9 cellular contexts compared by ENCODE assay signal in the genomic region with DNA sequence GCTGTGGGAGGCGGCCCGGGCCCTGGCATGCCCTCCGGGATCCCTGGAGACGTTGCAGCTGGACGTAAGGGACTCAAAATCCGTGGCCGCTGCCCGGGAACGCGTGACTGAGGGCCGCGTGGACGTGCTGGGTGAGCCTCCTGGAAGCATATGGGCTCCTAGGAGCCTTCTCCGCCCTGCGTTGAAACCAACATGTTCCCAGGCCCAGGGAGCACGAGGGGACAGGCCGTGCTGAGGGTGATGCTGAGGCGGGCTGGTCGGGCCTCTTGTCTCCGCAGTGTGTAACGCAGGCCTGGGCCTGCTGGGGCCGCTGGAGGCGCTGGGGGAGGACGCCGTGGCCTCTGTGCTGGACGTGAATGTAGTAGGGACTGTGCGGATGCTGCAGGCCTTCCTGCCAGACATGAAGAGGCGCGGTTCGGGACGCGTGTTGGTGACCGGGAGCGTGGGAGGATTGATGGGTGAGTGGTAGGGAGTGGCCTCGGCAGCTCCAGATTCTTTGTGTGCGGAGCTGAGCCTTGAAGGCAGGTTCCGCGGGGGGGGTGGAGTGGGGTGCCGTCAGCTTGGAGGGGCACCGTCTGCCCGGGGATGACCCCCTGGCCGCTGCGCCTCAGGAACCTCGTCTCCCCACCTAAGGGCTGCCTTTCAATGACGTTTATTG. TPM values are rescaled to one million over a fixed set of nuclear protein-coding genes. Genes with fewer than 3 reads are reported as not detected.
A peak's percentile ranks its signal among the peaks of the same experiment; 100 is the strongest.
DNase-seq lines count a peak whose midpoint lies in the region; ATAC-seq and TF ChIP-seq lines count a peak whose summit lies in the region.
"Had no signal": no experiment of that assay in that cellular context is flagged by ENCODE, and none has a peak within 500 bp of the region (broad histone marks: within the 10 kb centered on the region; RNA-seq: fewer than 3 reads in every experiment).

No MANE protein-coding gene starts in this region.

- H3K27me3 ChIP-seq in prostate gland (replicated peaks; ENCODE audit: insufficient read depth): no peaks in the 10 kb centered on the region

- in situ Hi-C loops in G401 (cut with HindIII; ENCODE audit: low sequenced_read_pairs): no loop called here

- no peaks in the 10 kb centered on the region for H3K27me3 Mint-ChIP-seq in naive thymus-derived CD8-positive, alpha-beta T cell

- peaks cover 14 to 60% (median 41%) of the 10 kb centered on the region in 4 donors for H3K4me1 Mint-ChIP-seq in naive thymus-derived CD8-positive, alpha-beta T cell

- H3K27ac ChIP-seq in prostate gland: no peak overlapping the region

- ATAC-seq in naive thymus-derived CD8-positive, alpha-beta T cell: no peak

- 60% methylated on average over 44 of the region's 45 CpGs for WGBS in prostate gland

- H3K4me3 Mint-ChIP-seq in naive thymus-derived CD8-positive, alpha-beta T cell: peak overlapping the region; percentile 77 to 95 (median 90)

- peaks cover 5% of the 10 kb centered on the region for H3K4me1 ChIP-seq in prostate gland (replicated peaks)

- no peak for TF ChIP-seq CTCF in AG09309 (IDR thresholded peaks at IDR 0.05; ENCODE audit: control insufficient read depth, insufficient read depth, low read depth, low read length, missing control alignments)
- peak; percentile 46 for TF ChIP-seq CTCF in cardiac fibroblast (IDR thresholded peaks at IDR 0.05; ENCODE audit: low read depth, low read length)
- TF ChIP-seq CTCF in prostate gland (IDR thresholded peaks at IDR 0.05): peak in 1 of 4 experiments; percentile 23

- H3K36me3 ChIP-seq in prostate gland: no peaks in the 10 kb centered on the region

- peak overlapping the region in 9 of 10 donors; percentile 66 to 96 (median 93) for H3K27ac Mint-ChIP-seq in naive thymus-derived CD8-positive, alpha-beta T cell

- no peak for TF ChIP-seq POLR2A in prostate gland (IDR thresholded peaks at IDR 0.05)

- DNase-seq in AG09309 (ENCODE audit: low read depth): no peak
- DNase-seq in HPDE6-E6E7 (ENCODE audit: extremely low spot score): peak; percentile 72
- peak; percentile 65 to 69 for DNase-seq in cardiac fibroblast (ENCODE audit: low read depth in 2 of 2)
- DNase-seq in naive thymus-derived CD8-positive, alpha-beta T cell: no peak
- no peak for DNase-seq in G401 (ENCODE audit: low spot score)
- DNase-seq in OCI-M1 (lab: John Stamatoyannopoulos, UW): no peak
- DNase-seq in prostate gland (ENCODE audit: low spot score): no peak
- no peak for DNase-seq in NCI-H1105 treated with DMSO at 0.1 percent for 48 hours (lab: John Stamatoyannopoulos, UW)
- DNase-seq: retina had no signal

- H3K9me3 Mint-ChIP-seq in naive thymus-derived CD8-positive, alpha-beta T cell: no peaks in the 10 kb centered on the region

- H3K9me3 ChIP-seq in prostate gland: no peaks in the 10 kb centered on the region

- peak overlapping the region; percentile 97 for H3K4me3 ChIP-seq in AG09309 (ENCODE audit: control insufficient read depth, low read depth, low read length)
- peak overlapping the region; percentile 84 to 86 for H3K4me3 ChIP-seq in cardiac fibroblast (replicated peaks in 1 of 2; ENCODE audit: low read depth in 2 of 2, low read length in 2 of 2)
- H3K4me3 ChIP-seq in prostate gland: no peak overlapping the region

- peaks cover 0 to 2% (median 0%) of the 10 kb centered on the region in 3 donors for H3K36me3 Mint-ChIP-seq in naive thymus-derived CD8-positive, alpha-beta T cell

- POLR2A ChIA-PET in naive thymus-derived CD8-positive, alpha-beta T cell (lab: Charles Lee): interaction anchor here (0.6 to 2.6 kb wide), 6 partner anchors 13 to 239 kb away, joined by 3 to 16 read pairs (median 6); partner anchors contain the start of genes MLX, NAGLU, RETREG3 and TUBG1

- intact Hi-C loops in prostate gland (cut with DNase I): no loop called here

RNA-seq across cellular contexts. Expression of gene HSD17B1, which starts 0.6 kb away (rescaled TPM):
- total RNA-seq in naive thymus-derived CD8-positive, alpha-beta T cell: 1 to 10 TPM; 1.4 to 2.1 TPM
- polyA plus RNA-seq in naive thymus-derived CD8-positive, alpha-beta T cell: under 1 TPM; 0.18 to 0.98 (median 0.24) TPM
- total RNA-seq in G401 (2014; rRNA removed; shearing (Covaris generic)): 3.5 and 4.4 TPM in 2 replicates
- 10 to 100 TPM in 1 of 2 donors, 1 to 10 TPM in 1; 4.1 to 16.2 TPM for total RNA-seq in prostate gland

RNA-seq across cellular contexts. Expression of gene COASY, which starts 8.7 kb away (rescaled TPM):
- 10 to 100 TPM; 67.0 to 72.3 TPM for total RNA-seq in naive thymus-derived CD8-positive, alpha-beta T cell
- 10 to 100 TPM; 48.3 to 67.9 (median 65.5) TPM for polyA plus RNA-seq in naive thymus-derived CD8-positive, alpha-beta T cell
- total RNA-seq in G401 (2014; rRNA removed; shearing (Covaris generic)): 11.9 and 19.2 TPM in 2 replicates
- 10 to 100 TPM; 52.6 to 80.5 TPM for total RNA-seq in prostate gland

RNA-seq across cellular contexts. Expression of gene MLX, which starts 13.6 kb away (rescaled TPM):
- total RNA-seq in naive thymus-derived CD8-positive, alpha-beta T cell: 10 to 100 TPM; 58.2 to 67.8 TPM
- polyA plus RNA-seq in naive thymus-derived CD8-positive, alpha-beta T cell: 10 to 100 TPM; 24.6 to 47.1 (median 25.0) TPM
- total RNA-seq in G401 (2014; rRNA removed; shearing (Covaris generic)): 14.1 and 44.7 TPM in 2 replicates
- 10 to 100 TPM; 28.1 to 52.3 TPM for total RNA-seq in prostate gland

RNA-seq across cellular contexts. Expression of gene NAGLU, which starts 17.2 kb away (rescaled TPM):
- 10 to 100 TPM; 26.4 to 28.5 TPM for total RNA-seq in naive thymus-derived CD8-positive, alpha-beta T cell
- 10 to 100 TPM in 2 of 3 donors, 1 to 10 TPM in 1; 8.0 to 16.2 (median 13.4) TPM for polyA plus RNA-seq in naive thymus-derived CD8-positive, alpha-beta T cell
- 49.3 and 83.0 TPM in 2 replicates for total RNA-seq in G401 (2014; rRNA removed; shearing (Covaris generic))
- 100 to 1,000 TPM in 1 of 2 donors, 10 to 100 TPM in 1; 81.5 to 123 TPM for total RNA-seq in prostate gland

RNA-seq across cellular contexts. Expression of gene PSMC3IP, which starts 24.2 kb away (rescaled TPM):
- 1 to 10 TPM; 3.3 to 4.6 TPM for total RNA-seq in naive thymus-derived CD8-positive, alpha-beta T cell
- polyA plus RNA-seq in naive thymus-derived CD8-positive, alpha-beta T cell: 1 to 10 TPM in 1 of 3 donors, under 1 TPM in 2; 0.69 to 1.1 (median 0.71) TPM
- 6.2 and 14.9 TPM in 2 replicates for total RNA-seq in G401 (2014; rRNA removed; shearing (Covaris generic))
- total RNA-seq in prostate gland: 10 to 100 TPM in 1 of 2 donors, 1 to 10 TPM in 1; 2.9 to 11.2 TPM

Comparison
In these comparisons a context has a peak if more than half of its experiments do, and no peak if none do; other contexts are left out.
1. DNase-seq: peak in HPDE6-E6E7 (single experiment) and cardiac fibroblast (2 of 2); none in AG09309 (single experiment), naive thymus-derived CD8-positive, alpha-beta T cell (0 of 10), G401 (single experiment), OCI-M1 (single experiment), prostate gland (single experiment) and NCI-H1105 treated with DMSO at 0.1 percent for 48 hours (single experiment).
2. H3K4me3 ChIP-seq: peak in AG09309 (single experiment) and cardiac fibroblast (2 of 2); none in prostate gland (0 of 2).